ENCODE assay signal across 11 cellular contexts in genomic region chr15:96409231-96410138, GRCh38.
DNase-seq lines count a peak whose midpoint lies in the region; ATAC-seq and TF ChIP-seq lines count a peak whose summit lies in the region.
"Had no signal": no experiment of that assay in that cellular context is flagged by ENCODE, and none has a peak within 500 bp of the region (broad histone marks: within the 10 kb centered on the region; RNA-seq: fewer than 3 reads in every experiment).

No MANE protein-coding gene starts in this region.

- no TSS peak for BruUV-seq in MCF 10A (replicated peaks; lab: Mats Ljungman, UMichigan)

- H3K4me1 Mint-ChIP-seq in MCF 10A (ENCODE audit: insufficient read depth, unreplicated experiment), result no peaks in the 10 kb centered on the region
- peaks cover 4% of the 10 kb centered on the region for H3K4me1 Mint-ChIP-seq in endodermal cell

- 1% methylated on average over 27 to 76 of the region's 77 CpGs for WGBS in endodermal cell (ENCODE audit: insufficient coverage in 1 of 2, insufficient read length in 1 of 2), 2 experiments
- WGBS in mesodermal cell (ENCODE audit: insufficient coverage in 2 of 2), 2 experiments, result 1% methylated on average over 55 to 59 of the region's 77 CpGs

- no peak overlapping the region for H3K9ac ChIP-seq in endodermal cell (ENCODE audit: extremely low read depth, low read length, poor library complexity, severe bottlenecking)
- H3K9ac ChIP-seq: KMS-11 had no signal

- POLR2A ChIA-PET in MCF 10A (lab: Yijun Ruan, JAX), result no interaction called here

- H3K27ac Mint-ChIP-seq in MCF 10A (ENCODE audit: low read depth, unreplicated experiment) (no peak overlapping the region), endodermal cell (no peak overlapping the region)

- CTCF ChIA-PET in MCF 10A (lab: Yijun Ruan, JAX), result no interaction called here

- H3K9me3 ChIP-seq in breast epithelium, result no peaks in the 10 kb centered on the region
- H3K9me3 ChIP-seq in endodermal cell (ENCODE audit: control insufficient read depth, low read length), result no peaks in the 10 kb centered on the region
- H3K9me3 ChIP-seq in mesodermal cell (ENCODE audit: control insufficient read depth, low read length), result no peaks in the 10 kb centered on the region
- no peaks in the 10 kb centered on the region for H3K9me3 ChIP-seq in upper lobe of right lung
- H3K9me3 ChIP-seq: upper lobe of left lung had no signal

- H3K36me3 Mint-ChIP-seq in MCF 10A (ENCODE audit: insufficient read depth, unreplicated experiment) (peaks cover 6% of the 10 kb centered on the region), endodermal cell (ENCODE audit: low read depth) (no peaks in the 10 kb centered on the region)

- H3K27ac ChIP-seq in breast epithelium, result no peak overlapping the region
- no peak overlapping the region for H3K27ac ChIP-seq in endodermal cell (ENCODE audit: low read depth, low read length)
- H3K27ac ChIP-seq in mesodermal cell (ENCODE audit: low read depth, low read length, severe bottlenecking), result no peak overlapping the region
- no peak overlapping the region for H3K27ac ChIP-seq in upper lobe of right lung
- H3K27ac ChIP-seq: KMS-11, upper lobe of left lung had no signal

- H3K4me3 ChIP-seq in breast epithelium, result peak overlapping the region; percentile 33 to 60 (median 33)
- peak overlapping the region; percentile 57 for H3K4me3 ChIP-seq in endodermal cell (ENCODE audit: low read length)
- peak overlapping the region; percentile 14 for H3K4me3 ChIP-seq in mesodermal cell (ENCODE audit: extremely low read depth, insufficient read depth, low read length, poor library complexity, severe bottlenecking)
- H3K4me3 ChIP-seq in upper lobe of right lung, result peak overlapping the region; percentile 10

- DNase-seq in breast epithelium (ENCODE audit: low spot score in 2 of 2), result no peak
- DNase-seq in MCF 10A (ENCODE audit: unreplicated experiment), result no peak
- DNase-seq in endodermal cell, result peak; percentile 66
- no peak for DNase-seq in upper lobe of right lung
- no peak for DNase-seq in activated naive CD4-positive, alpha-beta T cell treated with Interleukin-2 at 50 U/mL for 16 hours
- DNase-seq: stimulated activated CD4-positive, alpha-beta T cell treated with anti-CD3 and anti-CD28 coated beads, Interleukin-15, amount 100 ng/mL, for 24 hours had no signal

- H3K27me3 Mint-ChIP-seq in MCF 10A (ENCODE audit: insufficient read depth, unreplicated experiment) (peaks cover 97% of the 10 kb centered on the region), endodermal cell (ENCODE audit: insufficient read depth) (peaks cover 99% of the 10 kb centered on the region)

- H3K4me1 ChIP-seq in breast epithelium, result peaks cover 0 to 2% of the 10 kb centered on the region in 2 donors
- peaks cover 3% of the 10 kb centered on the region for H3K4me1 ChIP-seq in endodermal cell (ENCODE audit: control insufficient read depth, insufficient read depth, low read length)
- H3K4me1 ChIP-seq in mesodermal cell (ENCODE audit: control insufficient read depth, insufficient read depth, low read length, poor library complexity, severe bottlenecking), result peaks cover 7% of the 10 kb centered on the region
- peaks cover 4% of the 10 kb centered on the region for H3K4me1 ChIP-seq in upper lobe of right lung

- H3K27me3 ChIP-seq in breast epithelium (peaks cover 0 to 79% of the 10 kb centered on the region in 2 donors), endodermal cell (ENCODE audit: control insufficient read depth, insufficient read depth, low read length, poor library complexity, severe bottlenecking) (peaks cover 100% of the 10 kb centered on the region), upper lobe of right lung (peaks cover 78% of the 10 kb centered on the region)

- TF ChIP-seq CTCF in breast epithelium (IDR thresholded peaks at IDR 0.05) (no peak), MCF 10A (IDR thresholded peaks at IDR 0.05; ENCODE audit: unreplicated experiment) (no peak), endodermal cell (conservative IDR thresholded peaks at IDR 0.05) (no peak), upper lobe of right lung (IDR thresholded peaks at IDR 0.05) (no peak)

- H3K4me3 Mint-ChIP-seq in MCF 10A (ENCODE audit: unreplicated experiment), result no peak overlapping the region
- H3K4me3 Mint-ChIP-seq in endodermal cell, result peak overlapping the region; percentile 40

- H3K9me3 Mint-ChIP-seq in MCF 10A (ENCODE audit: unreplicated experiment) (no peaks in the 10 kb centered on the region), endodermal cell (no peaks in the 10 kb centered on the region)

- H3K36me3 ChIP-seq in breast epithelium, result no peaks in the 10 kb centered on the region
- H3K36me3 ChIP-seq in endodermal cell (ENCODE audit: control insufficient read depth, insufficient read depth, low read length), result no peaks in the 10 kb centered on the region
- H3K36me3 ChIP-seq in mesodermal cell (ENCODE audit: control insufficient read depth, insufficient read depth, low read length), result no peaks in the 10 kb centered on the region
- no peaks in the 10 kb centered on the region for H3K36me3 ChIP-seq in upper lobe of right lung
- H3K36me3 ChIP-seq: upper lobe of left lung had no signal

- intact Hi-C loops in breast epithelium (cut with DNase I; ENCODE audit: low total_unique reads), result no loop called here
- intact Hi-C loops in MCF 10A (cut with micrococcal nuclease), result no loop called here
- intact Hi-C loops in upper lobe of right lung (cut with DNase I), result no loop called here

- ATAC-seq in upper lobe of right lung (no peak), HG03571 (IDR thresholded peaks at IDR 0.05; ENCODE audit: unreplicated experiment) (no peak), GM21717 (IDR thresholded peaks at IDR 0.05; ENCODE audit: unreplicated experiment) (no peak)

- TF ChIP-seq POLR2A in breast epithelium (IDR thresholded peaks at IDR 0.05), result no peak
